ENCODE assay signal across 1 cellular context in genomic region chr5:78345485-78345884, GRCh38.
TF ChIP-seq lines count a peak whose summit lies in the region.

No MANE protein-coding gene starts in this region.

TF ChIP-seq in IMR-90, 13 proteins besides CTCF, POLR2A, EP300 and RAD21 (continued from another document):
- TF ChIP-seq SMC3 (IDR thresholded peaks at IDR 0.05; ENCODE audit: low read depth, low read length) (no peak), BHLHE40 (IDR thresholded peaks at IDR 0.05; ENCODE audit: low read depth, low read length) (no peak), MXI1 (IDR thresholded peaks at IDR 0.05; ENCODE audit: borderline replicate concordance, low read depth, low read length) (no peak), NFE2L2 (IDR thresholded peaks at IDR 0.05; ENCODE audit: low read depth, low read length) (no peak), CEBPB (IDR thresholded peaks at IDR 0.05; ENCODE audit: low read depth, low read length) (no peak), MAFK (IDR thresholded peaks at IDR 0.05; ENCODE audit: low read depth, low read length) (no peak)
